In the genomic region with DNA sequence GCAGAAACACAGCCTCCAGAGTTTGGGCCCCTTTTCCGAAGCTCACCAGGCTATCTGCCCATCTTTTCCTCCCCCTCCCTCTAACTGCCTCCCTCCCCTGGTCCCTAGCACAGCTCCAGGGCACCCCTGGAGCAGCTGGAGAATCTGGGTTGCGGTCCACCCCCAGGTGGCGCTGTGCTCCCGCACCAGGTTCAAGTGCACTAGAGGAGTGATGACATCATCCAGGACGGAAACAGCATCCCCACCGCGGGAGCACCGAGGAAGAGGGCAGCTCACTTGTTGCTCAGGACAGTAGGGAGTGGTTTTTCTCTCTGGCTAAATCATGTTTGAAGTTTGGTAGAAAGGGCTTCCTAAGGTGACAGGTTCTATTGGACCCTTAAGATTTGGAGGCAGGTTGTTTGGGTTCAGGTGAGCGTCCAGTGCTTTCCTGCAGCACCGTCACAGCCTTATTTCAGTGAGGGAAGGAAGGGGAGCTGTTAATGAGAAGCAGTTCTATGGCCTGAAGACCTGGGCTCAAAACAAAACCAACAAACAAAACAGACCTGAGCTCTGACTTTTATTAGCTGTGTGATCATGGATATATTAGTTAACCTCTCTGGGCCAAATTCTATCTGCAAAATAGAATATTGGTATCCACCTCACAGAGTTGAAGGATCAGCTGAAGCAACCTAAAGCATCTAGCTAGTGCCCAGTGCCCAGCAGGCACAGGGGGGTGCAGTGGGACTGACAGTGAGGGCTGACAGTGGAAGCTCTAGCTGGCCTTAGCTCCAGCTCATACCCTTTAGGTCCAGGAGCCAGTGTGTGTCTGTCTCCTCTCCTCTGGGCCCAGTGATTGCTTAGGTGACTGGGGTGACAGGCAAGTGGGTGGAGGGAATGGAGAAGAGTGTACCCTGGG, we compare ENCODE assay signal across 1 cellular context.
TF ChIP-seq lines count a peak whose summit lies in the region.

No MANE protein-coding gene starts in this region.

TF ChIP-seq in HEK293, 187 proteins besides CTCF, POLR2A, EP300 and RAD21 (continued from another document):
- TF ChIP-seq, protein P1, sequence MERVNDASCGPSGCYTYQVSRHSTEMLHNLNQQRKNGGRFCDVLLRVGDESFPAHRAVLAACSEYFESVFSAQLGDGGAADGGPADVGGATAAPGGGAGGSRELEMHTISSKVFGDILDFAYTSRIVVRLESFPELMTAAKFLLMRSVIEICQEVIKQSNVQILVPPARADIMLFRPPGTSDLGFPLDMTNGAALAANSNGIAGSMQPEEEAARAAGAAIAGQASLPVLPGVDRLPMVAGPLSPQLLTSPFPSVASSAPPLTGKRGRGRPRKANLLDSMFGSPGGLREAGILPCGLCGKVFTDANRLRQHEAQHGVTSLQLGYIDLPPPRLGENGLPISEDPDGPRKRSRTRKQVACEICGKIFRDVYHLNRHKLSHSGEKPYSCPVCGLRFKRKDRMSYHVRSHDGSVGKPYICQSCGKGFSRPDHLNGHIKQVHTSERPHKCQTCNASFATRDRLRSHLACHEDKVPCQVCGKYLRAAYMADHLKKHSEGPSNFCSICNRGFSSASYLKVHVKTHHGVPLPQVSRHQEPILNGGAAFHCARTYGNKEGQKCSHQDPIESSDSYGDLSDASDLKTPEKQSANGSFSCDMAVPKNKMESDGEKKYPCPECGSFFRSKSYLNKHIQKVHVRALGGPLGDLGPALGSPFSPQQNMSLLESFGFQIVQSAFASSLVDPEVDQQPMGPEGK (tag by site-specific recombination; IDR thresholded peaks at IDR 0.05), result peak; percentile 82
- peak; percentile 99 for TF ChIP-seq ATF2 (tag by site-specific recombination; IDR thresholded peaks at IDR 0.05; ENCODE audit: low read depth)
- TF ChIP-seq ZNF600 (tag by site-specific recombination; IDR thresholded peaks at IDR 0.05), result peak; percentile 93
- TF ChIP-seq ZNF366 (tag by site-specific recombination; conservative IDR thresholded peaks at IDR 0.05), result peak; percentile 52; the same call in 1 of the 2 replicates
- TF ChIP-seq, protein P2, sequence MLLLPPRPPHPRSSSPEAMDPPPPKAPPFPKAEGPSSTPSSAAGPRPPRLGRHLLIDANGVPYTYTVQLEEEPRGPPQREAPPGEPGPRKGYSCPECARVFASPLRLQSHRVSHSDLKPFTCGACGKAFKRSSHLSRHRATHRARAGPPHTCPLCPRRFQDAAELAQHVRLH (tag by site-specific recombination; IDR thresholded peaks at IDR 0.05), result 0 out of 2 replicates have a peak, but pooled peaks have one; percentile 11
- 0 out of 2 replicates have a peak, but pooled peaks have one; percentile 22 for TF ChIP-seq ZNF792 (tag by site-specific recombination; IDR thresholded peaks at IDR 0.05)
- TF ChIP-seq ZNF121 (tag by site-specific recombination; IDR thresholded peaks at IDR 0.05), result no peak
- TF ChIP-seq ZNF660 (tag by site-specific recombination; IDR thresholded peaks at IDR 0.05), result peak; percentile 93
- TF ChIP-seq ZFP41 (tag by site-specific recombination; IDR thresholded peaks at IDR 0.05; ENCODE audit: borderline replicate concordance), result no peak
